Comparison of ENCODE assay signal across 8 cellular contexts in the genomic region with DNA sequence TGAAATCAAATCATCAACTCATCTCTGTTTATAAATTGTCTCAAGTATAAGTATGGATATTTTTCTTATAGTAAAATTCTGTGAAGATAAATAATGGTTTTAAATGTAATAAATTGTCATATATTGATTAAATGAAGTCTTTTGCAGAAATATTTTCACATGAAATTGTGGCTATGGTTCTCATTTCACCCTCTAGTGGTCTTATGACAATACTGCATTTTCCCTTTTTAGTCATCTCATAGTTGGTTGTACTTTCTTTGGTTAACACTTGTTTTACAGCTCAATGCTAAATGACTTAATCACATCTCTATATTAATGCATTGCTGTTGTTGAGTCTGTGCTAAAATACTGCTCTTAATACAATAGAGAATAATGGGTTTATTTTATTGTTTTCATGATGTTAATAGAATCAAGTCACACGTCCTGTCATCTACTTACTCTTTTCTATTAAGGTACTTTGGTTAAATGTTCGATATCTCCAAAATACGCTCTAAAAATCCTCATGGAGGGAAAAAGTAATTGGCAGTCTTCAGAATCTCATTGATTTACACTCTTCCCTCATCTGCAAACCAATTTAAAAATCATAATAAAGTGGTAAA. TPM values are rescaled to one million over a fixed set of nuclear protein-coding genes. Genes with fewer than 3 reads are reported as not detected.
A peak's percentile ranks its signal among the peaks of the same experiment; 100 is the strongest.
DNase-seq lines count a peak whose midpoint lies in the region; ATAC-seq and TF ChIP-seq lines count a peak whose summit lies in the region.

No MANE protein-coding gene starts in this region.

- H3K27ac ChIP-seq in left ventricle myocardium inferior (replicated peaks): no peak overlapping the region
- no peak overlapping the region for H3K27ac ChIP-seq in RWPE2 (ENCODE audit: poor library complexity, severe bottlenecking)
- H3K27ac ChIP-seq in thoracic aorta: no peak overlapping the region

- H3K4me1 ChIP-seq in left ventricle myocardium inferior: no peaks in the 10 kb centered on the region
- no peaks in the 10 kb centered on the region for H3K4me1 ChIP-seq in RWPE2 (ENCODE audit: insufficient read depth, poor library complexity, severe bottlenecking)
- H3K4me1 ChIP-seq in thoracic aorta (ENCODE audit: control insufficient read depth in 1 of 2, low read depth in 2 of 2): no peaks in the 10 kb centered on the region

- H3K9me3 ChIP-seq in left ventricle myocardium inferior (replicated peaks) (peaks cover 6% of the 10 kb centered on the region), RWPE2 (ENCODE audit: severe bottlenecking) (no peaks in the 10 kb centered on the region), thoracic aorta (no peaks in the 10 kb centered on the region)

- TF ChIP-seq CTCF in left ventricle myocardium inferior (IDR thresholded peaks at IDR 0.05; ENCODE audit: borderline replicate concordance) (peak; percentile 83), RWPE2 (IDR thresholded peaks at IDR 0.05; ENCODE audit: poor library complexity, severe bottlenecking) (peak; percentile 72), thoracic aorta (IDR thresholded peaks at IDR 0.05) (peak; percentile 74)

- intact Hi-C loops in left ventricle myocardium inferior (cut with micrococcal nuclease): loop anchor here (10.0 kb wide), 2 partner anchors 247 to 437 kb away; no protein-coding TSS in a partner anchor
- intact Hi-C loops in left ventricle myocardium superior (cut with micrococcal nuclease): no loop called here

- H3K36me3 ChIP-seq in left ventricle myocardium inferior (no peaks in the 10 kb centered on the region), RWPE2 (ENCODE audit: low read depth) (no peaks in the 10 kb centered on the region), thoracic aorta (no peaks in the 10 kb centered on the region)

- no peak for ATAC-seq in left ventricle myocardium superior
- peak; percentile 83 for ATAC-seq in HG03342 (IDR thresholded peaks at IDR 0.05; ENCODE audit: unreplicated experiment)
- no peak for ATAC-seq in RWPE2 (ENCODE audit: low read depth)
- ATAC-seq in thoracic aorta (ENCODE audit: insufficient number of reproducible peaks, low FRiP score, low read depth): no peak
- ATAC-seq in HG03135 (IDR thresholded peaks at IDR 0.05; ENCODE audit: unreplicated experiment): no peak

- H3K27me3 ChIP-seq in left ventricle myocardium inferior (ENCODE audit: low read depth) (no peaks in the 10 kb centered on the region), RWPE2 (ENCODE audit: insufficient read depth, poor library complexity, severe bottlenecking) (no peaks in the 10 kb centered on the region), thoracic aorta (replicated peaks; ENCODE audit: insufficient read depth) (no peaks in the 10 kb centered on the region)

- DNase-seq in left ventricle myocardium inferior (no peak), left ventricle myocardium superior (no peak), RWPE2 (ENCODE audit: low spot score) (no peak), foreskin melanocyte (peak; percentile 11), thoracic aorta (ENCODE audit: low spot score) (no peak)
- no peak for DNase-seq in activated CD4-positive, alpha-beta T cell treated with anti-CD3 and anti-CD28 coated beads for 4 hours

- H3K4me3 ChIP-seq in left ventricle myocardium inferior (no peak overlapping the region), RWPE2 (ENCODE audit: severe bottlenecking) (no peak overlapping the region), thoracic aorta (no peak overlapping the region)

RNA-seq across cellular contexts. Expression of gene CACNA2D1, which starts 38.0 kb away (rescaled TPM):
- total RNA-seq in left ventricle myocardium inferior (64.6 TPM), left ventricle myocardium superior (48.1 TPM), thoracic aorta (10 to 100 TPM; 44.4 to 44.7 TPM)
